9 cellular contexts compared by ENCODE assay signal in the genomic region with DNA sequence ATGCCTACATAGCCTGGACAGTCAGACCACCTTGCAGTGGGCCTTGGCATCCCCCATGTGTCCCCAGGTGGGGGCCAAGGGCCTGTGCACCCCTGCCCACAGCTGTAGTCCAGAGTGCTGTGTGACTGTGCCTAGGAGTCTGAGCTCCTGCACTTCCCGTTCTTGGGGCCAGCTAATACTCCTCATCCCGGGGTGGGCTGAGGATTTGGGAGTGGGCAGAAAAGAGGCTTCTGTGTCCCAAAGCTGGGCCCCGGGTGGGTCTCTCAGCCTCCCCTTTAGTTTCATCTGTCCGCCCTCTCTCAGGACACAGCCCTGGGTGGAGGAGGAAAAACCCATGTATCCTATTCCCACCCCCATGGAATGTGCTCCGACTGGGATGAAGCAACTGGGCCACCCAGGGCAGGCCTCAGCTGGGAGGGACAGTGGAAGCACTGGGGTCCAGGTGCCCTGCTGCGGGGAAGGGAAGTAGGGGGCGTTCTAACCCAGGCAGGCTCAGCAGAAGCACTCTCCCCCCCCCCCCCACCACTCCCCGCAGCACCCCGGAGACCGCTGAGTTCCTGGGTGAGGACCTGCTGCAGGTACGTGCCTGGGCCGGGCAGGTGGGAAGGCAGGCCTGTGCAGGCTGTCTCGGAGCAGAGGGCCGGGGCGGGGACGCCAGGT. TPM values are rescaled to one million over a fixed set of nuclear protein-coding genes. Genes with fewer than 3 reads are reported as not detected.
DNase-seq lines count a peak whose midpoint lies in the region; ATAC-seq and TF ChIP-seq lines count a peak whose summit lies in the region.
"Had no signal": no experiment of that assay in that cellular context is flagged by ENCODE, and none has a peak within 500 bp of the region (broad histone marks: within the 10 kb centered on the region; RNA-seq: fewer than 3 reads in every experiment).

No MANE protein-coding gene starts in this region.

- peaks cover 9% of the 10 kb centered on the region for H3K4me1 Mint-ChIP-seq in Calu3 (ENCODE audit: low read depth, unreplicated experiment)
- peaks cover 53 to 54% of the 10 kb centered on the region in 2 donors for H3K4me1 Mint-ChIP-seq in effector memory CD8-positive, alpha-beta T cell (ENCODE audit: low read depth in 2 of 2)

- H3K9ac ChIP-seq in OCI-LY1 (ENCODE audit: low read length) = peak overlapping the region; percentile 82

- H3K79me2 ChIP-seq in OCI-LY1 (ENCODE audit: insufficient read depth, low read length) (no peaks in the 10 kb centered on the region), osteoblast (ENCODE audit: insufficient read depth, low read length) (peaks cover 9% of the 10 kb centered on the region)

- H3K9me2 ChIP-seq in OCI-LY1 (ENCODE audit: low read depth, low read length) = no peaks in the 10 kb centered on the region

- H3K27me3 ChIP-seq in OCI-LY1 (ENCODE audit: insufficient read depth, low read length) (no peaks in the 10 kb centered on the region), osteoblast (ENCODE audit: insufficient read depth, low read length) (no peaks in the 10 kb centered on the region)

- H3K36me3 Mint-ChIP-seq in Calu3 (ENCODE audit: insufficient read depth, unreplicated experiment) = peaks cover 52% of the 10 kb centered on the region
- peaks cover 45% of the 10 kb centered on the region for H3K36me3 Mint-ChIP-seq in effector memory CD8-positive, alpha-beta T cell (ENCODE audit: insufficient read depth)

- intact Hi-C loops in Calu3 (cut with micrococcal nuclease; ENCODE audit: unreplicated experiment) = loop anchor here (10.0 kb wide), 1 partner anchor 154 kb away; no protein-coding TSS in a partner anchor

- H3K27me3 Mint-ChIP-seq in Calu3 (ENCODE audit: unreplicated experiment) = no peaks in the 10 kb centered on the region
- no peaks in the 10 kb centered on the region for H3K27me3 Mint-ChIP-seq in effector memory CD8-positive, alpha-beta T cell

- no peak overlapping the region for H2AFZ ChIP-seq in OCI-LY1 (ENCODE audit: low read length)
- no peak overlapping the region for H2AFZ ChIP-seq in osteoblast (ENCODE audit: low read length)

- TF ChIP-seq CTCF in Calu3 (IDR thresholded peaks at IDR 0.05; ENCODE audit: unreplicated experiment) (no peak), OCI-LY1 (IDR thresholded peaks at IDR 0.05; ENCODE audit: low read length) (peak; percentile 37), osteoblast (IDR thresholded peaks at IDR 0.05; ENCODE audit: extremely low read depth, low read depth, low read length) (no peak)

- H3K4me1 ChIP-seq in OCI-LY1 (ENCODE audit: insufficient read depth, low read length, severe bottlenecking) = peaks cover 20% of the 10 kb centered on the region
- peaks cover 11% of the 10 kb centered on the region for H3K4me1 ChIP-seq in osteoblast (ENCODE audit: insufficient read depth, low read length)

- H3F3A ChIP-seq in OCI-LY1 (ENCODE audit: insufficient read depth, low read length) = peaks cover 3% of the 10 kb centered on the region; the same call in 1 of the 2 replicates

- ATAC-seq in effector memory CD8-positive, alpha-beta T cell (replicated peaks) = peak; percentile 17
- ATAC-seq in HG02885 (IDR thresholded peaks at IDR 0.05; ENCODE audit: poor library complexity, unreplicated experiment) = no peak

- H3K36me3 ChIP-seq in OCI-LY1 (ENCODE audit: insufficient read depth, low read length) = peaks cover 31% of the 10 kb centered on the region; the same call in 1 of the 2 replicates
- H3K36me3 ChIP-seq in osteoblast (ENCODE audit: insufficient read depth, low read length) = peaks cover 15% of the 10 kb centered on the region

- H3K4me3 ChIP-seq in OCI-LY1 (ENCODE audit: low read depth, low read length, poor library complexity, severe bottlenecking) (peak overlapping the region; percentile 72), osteoblast (ENCODE audit: insufficient read depth, low read length) (peak overlapping the region; percentile 80)

- H4K20me1 ChIP-seq in OCI-LY1 (ENCODE audit: insufficient read depth, low read length) = no peaks in the 10 kb centered on the region
- peaks cover 4% of the 10 kb centered on the region for H4K20me1 ChIP-seq in osteoblast (ENCODE audit: insufficient read depth, low read length)

- no TSS peak for BruUV-seq in Calu3 (replicated peaks; lab: Mats Ljungman, UMichigan)

- CTCF ChIA-PET in Calu3 (lab: Charles Lee) = interaction anchor here (0.7 to 1.2 kb wide), 2 partner anchors 15 to 87 kb away, joined by 3 to 4 read pairs; no protein-coding TSS in a partner anchor

- H3K27ac Mint-ChIP-seq in Calu3 (ENCODE audit: unreplicated experiment) = peak overlapping the region; percentile 77
- H3K27ac Mint-ChIP-seq in effector memory CD8-positive, alpha-beta T cell = peak overlapping the region; percentile 91 to 96

- peak overlapping the region; percentile 72 for H3K4me3 Mint-ChIP-seq in Calu3 (ENCODE audit: low read depth, unreplicated experiment)
- peak overlapping the region; percentile 94 to 99 for H3K4me3 Mint-ChIP-seq in effector memory CD8-positive, alpha-beta T cell

- peak overlapping the region; percentile 87 for H3K4me2 ChIP-seq in OCI-LY1 (ENCODE audit: low read length)
- H3K4me2 ChIP-seq in osteoblast (ENCODE audit: insufficient read depth, low read length) = peak overlapping the region; percentile 95

- H3K9me3 ChIP-seq in OCI-LY1 (ENCODE audit: low read length) = no peaks in the 10 kb centered on the region
- no peaks in the 10 kb centered on the region for H3K9me3 ChIP-seq in osteoblast (ENCODE audit: low read depth, low read length)

- no peaks in the 10 kb centered on the region for H3K9me3 Mint-ChIP-seq in Calu3 (ENCODE audit: low read depth, unreplicated experiment)
- no peaks in the 10 kb centered on the region for H3K9me3 Mint-ChIP-seq in effector memory CD8-positive, alpha-beta T cell

- DNase-seq in Calu3 = no peak
- no peak for DNase-seq in effector memory CD8-positive, alpha-beta T cell
- DNase-seq in osteoblast (ENCODE audit: insufficient read length, low spot score, missing footprints) = peak; percentile 78
- DNase-seq in kidney tubule cell (ENCODE audit: low spot score) = no peak
- no peak for DNase-seq in NCI-H1436 treated with DMSO at 0.1 percent for 48 hours (lab: John Stamatoyannopoulos, UW)
- DNase-seq in midbrain (lab: John Stamatoyannopoulos, UW) = no peak
- DNase-seq: stimulated activated CD4-positive, alpha-beta T cell treated with anti-CD3 and anti-CD28 coated beads, Interleukin-12 subunit alpha, Interleukin-12 subunit beta, amount 100 ng/mL, for 4 hours had no signal

- H3K27ac ChIP-seq in OCI-LY1 (ENCODE audit: low read depth, low read length, poor library complexity, severe bottlenecking) = peak overlapping the region; percentile 66
- no peak overlapping the region for H3K27ac ChIP-seq in osteoblast (ENCODE audit: low read depth, low read length)

RNA-seq across cellular contexts. Expression of gene SH3BP1, which starts 1.3 kb away (rescaled TPM):
- total RNA-seq in Calu3 (2022) (13.0 and 17.6 TPM in 2 replicates), osteoblast (4.1 and 4.7 TPM in 2 replicates)

RNA-seq across cellular contexts. Expression of gene PDXP, which starts 17.8 kb away (rescaled TPM):
- 18.4 and 21.4 TPM in 2 replicates for total RNA-seq in Calu3 (2022)
- total RNA-seq in osteoblast = 5.0 and 5.8 TPM in 2 replicates

RNA-seq across cellular contexts. Expression of gene GGA1, which starts 32.1 kb away (rescaled TPM):
- total RNA-seq in Calu3 (2022) (89.8 and 95.3 TPM in 2 replicates), osteoblast (36.2 and 38.6 TPM in 2 replicates)

RNA-seq across cellular contexts. Expression of gene LGALS1, which starts 34.7 kb away (rescaled TPM):
- total RNA-seq in Calu3 (2022) = 61.4 and 72.3 TPM in 2 replicates
- 3,004 and 3,217 TPM in 2 replicates for total RNA-seq in osteoblast

RNA-seq across cellular contexts. Expression of gene NOL12, which starts 45.4 kb away (rescaled TPM):
- 23.7 and 26.8 TPM in 2 replicates for total RNA-seq in Calu3 (2022)
- total RNA-seq in osteoblast = 8.8 and 9.0 TPM in 2 replicates
